1 cellular context compared by ENCODE assay signal in the genomic region with DNA sequence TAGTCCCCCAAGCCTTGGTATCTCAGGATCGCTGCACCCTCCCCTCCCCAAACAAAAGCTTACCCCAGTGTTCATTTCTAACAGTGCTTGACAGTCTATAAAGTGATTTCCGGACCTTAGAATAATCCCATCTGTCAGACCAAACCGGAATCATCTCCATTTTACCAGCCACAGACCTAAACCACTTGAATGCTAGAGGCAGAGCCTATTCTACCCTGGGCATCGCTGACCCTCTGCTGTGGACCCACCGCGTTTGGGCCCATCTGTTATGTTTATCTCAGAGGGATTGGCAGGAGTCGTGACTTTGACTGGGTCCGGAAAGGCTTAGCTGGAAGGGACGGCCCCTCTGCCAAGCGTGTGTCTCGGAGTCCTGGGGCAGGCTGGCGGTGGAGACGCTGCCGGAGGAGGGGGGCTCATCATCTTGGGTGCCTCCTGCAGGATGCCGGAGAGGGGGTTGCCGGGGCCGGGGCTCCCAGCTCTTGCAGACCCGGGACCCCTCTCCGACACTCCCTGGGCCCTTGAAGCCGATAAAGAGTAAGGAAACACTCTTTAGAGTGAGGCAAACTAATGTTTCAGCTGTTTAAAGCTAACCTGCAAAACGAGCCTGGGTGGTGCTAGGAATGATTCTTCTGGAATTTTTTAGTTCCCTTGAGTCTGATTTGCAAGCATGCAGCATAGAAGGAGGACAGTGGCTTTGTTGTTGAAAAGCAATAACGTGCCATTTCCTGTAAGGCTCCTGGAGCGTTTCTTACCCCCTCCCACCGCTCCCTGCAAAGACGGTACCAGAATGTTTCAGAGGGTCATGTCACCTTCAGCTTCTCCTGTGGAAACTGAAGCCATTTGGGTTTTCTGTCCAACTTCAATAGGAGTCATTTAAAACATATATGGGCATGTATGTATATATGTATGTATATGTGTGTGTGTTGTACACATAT.
TF ChIP-seq lines count a peak whose summit lies in the region.

No MANE protein-coding gene starts in this region.

TF ChIP-seq in HepG2, 621 proteins besides CTCF, POLR2A, EP300 and RAD21:
- TF ChIP-seq, protein P1, sequence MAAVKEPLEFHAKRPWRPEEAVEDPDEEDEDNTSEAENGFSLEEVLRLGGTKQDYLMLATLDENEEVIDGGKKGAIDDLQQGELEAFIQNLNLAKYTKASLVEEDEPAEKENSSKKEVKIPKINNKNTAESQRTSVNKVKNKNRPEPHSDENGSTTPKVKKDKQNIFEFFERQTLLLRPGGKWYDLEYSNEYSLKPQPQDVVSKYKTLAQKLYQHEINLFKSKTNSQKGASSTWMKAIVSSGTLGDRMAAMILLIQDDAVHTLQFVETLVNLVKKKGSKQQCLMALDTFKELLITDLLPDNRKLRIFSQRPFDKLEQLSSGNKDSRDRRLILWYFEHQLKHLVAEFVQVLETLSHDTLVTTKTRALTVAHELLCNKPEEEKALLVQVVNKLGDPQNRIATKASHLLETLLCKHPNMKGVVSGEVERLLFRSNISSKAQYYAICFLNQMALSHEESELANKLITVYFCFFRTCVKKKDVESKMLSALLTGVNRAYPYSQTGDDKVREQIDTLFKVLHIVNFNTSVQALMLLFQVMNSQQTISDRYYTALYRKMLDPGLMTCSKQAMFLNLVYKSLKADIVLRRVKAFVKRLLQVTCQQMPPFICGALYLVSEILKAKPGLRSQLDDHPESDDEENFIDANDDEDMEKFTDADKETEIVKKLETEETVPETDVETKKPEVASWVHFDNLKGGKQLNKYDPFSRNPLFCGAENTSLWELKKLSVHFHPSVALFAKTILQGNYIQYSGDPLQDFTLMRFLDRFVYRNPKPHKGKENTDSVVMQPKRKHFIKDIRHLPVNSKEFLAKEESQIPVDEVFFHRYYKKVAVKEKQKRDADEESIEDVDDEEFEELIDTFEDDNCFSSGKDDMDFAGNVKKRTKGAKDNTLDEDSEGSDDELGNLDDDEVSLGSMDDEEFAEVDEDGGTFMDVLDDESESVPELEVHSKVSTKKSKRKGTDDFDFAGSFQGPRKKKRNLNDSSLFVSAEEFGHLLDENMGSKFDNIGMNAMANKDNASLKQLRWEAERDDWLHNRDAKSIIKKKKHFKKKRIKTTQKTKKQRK (IDR thresholded peaks at IDR 0.05; ENCODE audit: low read length) = no peak
- TF ChIP-seq, protein P2, sequence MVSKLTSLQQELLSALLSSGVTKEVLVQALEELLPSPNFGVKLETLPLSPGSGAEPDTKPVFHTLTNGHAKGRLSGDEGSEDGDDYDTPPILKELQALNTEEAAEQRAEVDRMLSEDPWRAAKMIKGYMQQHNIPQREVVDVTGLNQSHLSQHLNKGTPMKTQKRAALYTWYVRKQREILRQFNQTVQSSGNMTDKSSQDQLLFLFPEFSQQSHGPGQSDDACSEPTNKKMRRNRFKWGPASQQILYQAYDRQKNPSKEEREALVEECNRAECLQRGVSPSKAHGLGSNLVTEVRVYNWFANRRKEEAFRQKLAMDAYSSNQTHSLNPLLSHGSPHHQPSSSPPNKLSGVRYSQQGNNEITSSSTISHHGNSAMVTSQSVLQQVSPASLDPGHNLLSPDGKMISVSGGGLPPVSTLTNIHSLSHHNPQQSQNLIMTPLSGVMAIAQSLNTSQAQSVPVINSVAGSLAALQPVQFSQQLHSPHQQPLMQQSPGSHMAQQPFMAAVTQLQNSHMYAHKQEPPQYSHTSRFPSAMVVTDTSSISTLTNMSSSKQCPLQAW (CRISPR knock-in tag; IDR thresholded peaks at IDR 0.05) = 0 out of 2 replicates have a peak, but pooled peaks have one; percentile 40
- TF ChIP-seq KMT2B (CRISPR knock-in tag; IDR thresholded peaks at IDR 0.05) (no peak), ZNF263 (CRISPR knock-in tag; IDR thresholded peaks at IDR 0.05) (no peak), TSC22D2 (CRISPR knock-in tag; IDR thresholded peaks at IDR 0.05; ENCODE audit: borderline replicate concordance) (no peak), MEIS2 (CRISPR knock-in tag; IDR thresholded peaks at IDR 0.05) (no peak), SAP130 (CRISPR knock-in tag; IDR thresholded peaks at IDR 0.05; ENCODE audit: low read depth) (peak; percentile 33; the same call in 1 of the 2 replicates), ZNF383 (CRISPR knock-in tag; IDR thresholded peaks at IDR 0.05; ENCODE audit: borderline replicate concordance) (no peak), ZNF431 (CRISPR knock-in tag; IDR thresholded peaks at IDR 0.05; ENCODE audit: borderline replicate concordance, low read depth) (no peak), HOXA3 (CRISPR knock-in tag; IDR thresholded peaks at IDR 0.05) (no peak; the same call in 1 of the 2 replicates), STAG1 (CRISPR knock-in tag; IDR thresholded peaks at IDR 0.05) (0 out of 2 replicates have a peak, but pooled peaks have one; percentile 3), THAP7 (CRISPR knock-in tag; IDR thresholded peaks at IDR 0.05) (no peak), ZNF724P (CRISPR knock-in tag; IDR thresholded peaks at IDR 0.05; ENCODE audit: borderline replicate concordance) (no peak), ZNF569 (CRISPR knock-in tag; IDR thresholded peaks at IDR 0.05; ENCODE audit: borderline replicate concordance) (no peak)
TF ChIP-seq in HepG2: peak in this region for 3.
